17 cellular contexts compared by ENCODE assay signal in genomic region chr13:72970956-72971355, GRCh38.
DNase-seq lines count a peak whose midpoint lies in the region; ATAC-seq and TF ChIP-seq lines count a peak whose summit lies in the region.
"Had no signal": no experiment of that assay in that cellular context is flagged by ENCODE, and none has a peak within 500 bp of the region (broad histone marks: within the 10 kb centered on the region; RNA-seq: fewer than 3 reads in every experiment).

No MANE protein-coding gene starts in this region.

- H4K20me1 ChIP-seq in neural progenitor cell (ENCODE audit: low read depth), result no peaks in the 10 kb centered on the region

- ATAC-seq in GM18909 (IDR thresholded peaks at IDR 0.05; ENCODE audit: poor library complexity, unreplicated experiment) (no peak), HG02852 (IDR thresholded peaks at IDR 0.05; ENCODE audit: unreplicated experiment) (no peak), HG03442 (IDR thresholded peaks at IDR 0.05; ENCODE audit: unreplicated experiment) (no peak)
- ATAC-seq: activated CD4-positive, alpha-beta T cell treated with anti-CD3 and anti-CD28 coated beads for 36 hours; right cardiac atrium had no signal

- no peaks in the 10 kb centered on the region for H3K4me1 ChIP-seq in neural progenitor cell
- H3K4me1 ChIP-seq: testis had no signal

- no peak overlapping the region for H3K27ac ChIP-seq in neural progenitor cell
- H3K27ac ChIP-seq: KMS-11, testis had no signal

- H3K9me3 ChIP-seq in neural progenitor cell (ENCODE audit: low read depth), result no peaks in the 10 kb centered on the region
- H3K9me3 ChIP-seq: testis had no signal

- no peaks in the 10 kb centered on the region for H3K27me3 ChIP-seq in neural progenitor cell
- H3K27me3 ChIP-seq: testis had no signal

- no peaks in the 10 kb centered on the region for H3F3A ChIP-seq in neural progenitor cell (ENCODE audit: low read depth)

- H3K9ac ChIP-seq in neural progenitor cell, result no peak overlapping the region
- H3K9ac ChIP-seq: KMS-11 had no signal

- H3K27ac Mint-ChIP-seq in neural progenitor cell, result no peak overlapping the region
- H3K27ac Mint-ChIP-seq: activated CD4-positive, alpha-beta T cell treated with anti-CD3 and anti-CD28 coated beads for 36 hours; brain; CD4-positive, alpha-beta memory T cell had no signal

- no peaks in the 10 kb centered on the region for H3K27me3 Mint-ChIP-seq in neural progenitor cell (ENCODE audit: insufficient read depth, low read depth)
- H3K27me3 Mint-ChIP-seq: activated CD4-positive, alpha-beta T cell treated with anti-CD3 and anti-CD28 coated beads for 36 hours; brain; CD4-positive, alpha-beta memory T cell had no signal

- H3K36me3 Mint-ChIP-seq in neural progenitor cell, result peaks cover 8% of the 10 kb centered on the region

- H3K4me3 Mint-ChIP-seq in neural progenitor cell, result no peak overlapping the region
- H3K4me3 Mint-ChIP-seq: activated CD4-positive, alpha-beta T cell treated with anti-CD3 and anti-CD28 coated beads for 36 hours; brain; CD4-positive, alpha-beta memory T cell had no signal

- H3K36me3 ChIP-seq in neural progenitor cell, result no peaks in the 10 kb centered on the region

- TF ChIP-seq CTCF in astrocyte of the spinal cord (IDR thresholded peaks at IDR 0.05; ENCODE audit: low read depth, low read length), result no peak
- TF ChIP-seq CTCF in neural progenitor cell (IDR thresholded peaks at IDR 0.05), result no peak

- in situ Hi-C loops in astrocyte of the spinal cord (cut with HindIII; ENCODE audit: low sequenced_read_pairs), result no loop called here

- H3K79me2 ChIP-seq in neural progenitor cell (ENCODE audit: low read depth), result no peaks in the 10 kb centered on the region

- no peaks in the 10 kb centered on the region for H3K9me3 Mint-ChIP-seq in neural progenitor cell
- H3K9me3 Mint-ChIP-seq: brain; CD4-positive, alpha-beta memory T cell had no signal

- H2AFZ ChIP-seq in neural progenitor cell (replicated peaks), result no peak overlapping the region

- H3K4me1 Mint-ChIP-seq in neural progenitor cell, result no peaks in the 10 kb centered on the region
- H3K4me1 Mint-ChIP-seq: activated CD4-positive, alpha-beta T cell treated with anti-CD3 and anti-CD28 coated beads for 36 hours; brain; CD4-positive, alpha-beta memory T cell had no signal

- no peak overlapping the region for H3K4me2 ChIP-seq in neural progenitor cell
- H3K4me2 ChIP-seq: KMS-11 had no signal

- H3K4me3 ChIP-seq in astrocyte of the spinal cord (ENCODE audit: low read depth, low read length) (no peak overlapping the region), neural progenitor cell (no peak overlapping the region)
- H3K4me3 ChIP-seq: testis had no signal

- DNase-seq in A172 (ENCODE audit: low spot score), result peak; percentile 13
- peak; percentile 3 for DNase-seq in HT1080 (ENCODE audit: low read depth)
- peak; percentile 44 for DNase-seq in astrocyte of the spinal cord (ENCODE audit: low read depth, low spot score)
- peak; percentile 68 for DNase-seq in iris pigment epithelial cell (ENCODE audit: low read depth)
- no peak for DNase-seq in neural progenitor cell (ENCODE audit: low spot score)
- DNase-seq: 8988T; activated CD4-positive, alpha-beta T cell treated with anti-CD3 and anti-CD28 coated beads for 36 hours; activated gamma-delta T cell; CD4-positive, alpha-beta memory T cell; NCI-H345; right cardiac atrium; testis had no signal
